In the genomic region with DNA sequence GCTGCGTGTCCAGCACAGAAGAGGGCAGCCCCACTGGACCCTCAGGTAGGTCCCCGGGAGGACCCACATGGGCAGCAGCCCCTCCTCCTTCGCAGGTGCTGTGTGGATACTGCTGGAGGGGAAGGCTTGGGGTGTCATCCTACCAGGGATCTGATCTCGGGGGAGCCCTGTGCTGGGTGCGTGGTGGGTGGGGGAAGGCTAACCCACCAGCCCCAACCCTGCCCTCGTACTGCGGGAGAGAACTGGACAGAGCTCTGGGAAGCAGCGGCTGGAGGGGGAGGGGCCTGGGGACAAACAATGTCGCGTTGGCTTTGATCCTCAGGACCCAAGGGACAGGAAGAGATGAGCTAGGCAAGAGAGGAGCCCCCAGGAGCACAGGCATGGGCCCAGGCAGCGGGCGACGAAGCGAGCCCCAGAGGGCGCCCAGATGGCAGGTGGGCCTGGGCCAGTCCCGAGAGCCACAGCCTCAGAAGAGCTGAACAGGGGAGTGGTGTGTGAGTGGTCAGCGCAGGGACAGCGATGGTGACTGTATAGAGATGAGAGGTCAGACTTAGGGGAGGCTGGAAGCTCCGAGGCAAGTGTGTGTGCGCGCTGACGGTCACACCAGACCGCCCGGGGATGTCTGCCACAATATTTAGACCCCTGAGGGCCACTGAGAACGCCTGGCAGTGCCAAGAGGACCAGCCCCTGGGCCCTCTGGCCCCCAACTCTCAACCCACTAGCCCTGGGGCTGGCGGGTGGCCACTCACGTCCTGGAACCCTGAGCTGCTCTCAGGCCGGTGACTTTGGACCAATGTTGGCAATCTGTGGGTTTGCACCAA, we compare ENCODE assay signal across 8 cellular contexts. TPM values are rescaled to one million over a fixed set of nuclear protein-coding genes. Genes with fewer than 3 reads are reported as not detected.
DNase-seq lines count a peak whose midpoint lies in the region; ATAC-seq and TF ChIP-seq lines count a peak whose summit lies in the region.

No MANE protein-coding gene starts in this region.

- H3K27ac ChIP-seq in adrenal gland = peak overlapping the region in 4 of 5 donors; percentile 92 to 100 (median 95)
- H3K27ac ChIP-seq in suprapubic skin = peak overlapping the region; percentile 99

- intact Hi-C loops in adrenal gland (cut with DNase I) = no loop called here
- intact Hi-C loops in left colon (cut with DNase I, micrococcal nuclease) = no loop called here

- DNase-seq in NCI-H82 (lab: John Stamatoyannopoulos, UW) (peak; percentile 13), NCI-H82 treated with DMSO at 0.1 percent for 48 hours (lab: John Stamatoyannopoulos, UW; ENCODE audit: unreplicated experiment) (no peak), adrenal gland (peak in 5 of 7 donors; percentile 30 to 65 (median 50)), left colon (peak; percentile 40 to 42), suprapubic skin (ENCODE audit: low spot score in 2 of 2) (peak in 1 of 2 donors; percentile 70), iPS-NIHi7 (ENCODE audit: extremely low spot score) (no peak)
- DNase-seq in stimulated activated CD4-positive, alpha-beta T cell treated with anti-CD3 and anti-CD28 coated beads, Interleukin-4, amount 100 ng/mL, for 24 hours = no peak

- ATAC-seq in left colon (no peak), HG03097 (IDR thresholded peaks at IDR 0.05; ENCODE audit: low FRiP score, unreplicated experiment) (no peak)

- H3K4me1 ChIP-seq in adrenal gland (replicated peaks in 1 of 2) = peaks cover 21 to 30% of the 10 kb centered on the region in 2 donors
- peaks cover 62% of the 10 kb centered on the region for H3K4me1 ChIP-seq in suprapubic skin

- TF ChIP-seq EP300 in suprapubic skin (IDR thresholded peaks at IDR 0.05) = no peak

- H3K27me3 ChIP-seq in adrenal gland (no peaks in the 10 kb centered on the region), suprapubic skin (no peaks in the 10 kb centered on the region)

- TF ChIP-seq CTCF in adrenal gland (IDR thresholded peaks at IDR 0.05) (no peak), suprapubic skin (IDR thresholded peaks at IDR 0.05) (no peak)

- H3K9me3 ChIP-seq in adrenal gland (replicated peaks in 1 of 3) (no peaks in the 10 kb centered on the region), suprapubic skin (no peaks in the 10 kb centered on the region)

- H3K4me3 ChIP-seq in adrenal gland = peak overlapping the region in 1 of 4 donors; percentile 99
- H3K4me3 ChIP-seq in suprapubic skin = peak overlapping the region; percentile 97

- H3K36me3 ChIP-seq in adrenal gland (replicated peaks in 1 of 2) (peaks cover 0 to 17% of the 10 kb centered on the region in 2 donors), suprapubic skin (peaks cover 26% of the 10 kb centered on the region)

- no peak for TF ChIP-seq POLR2A in adrenal gland (IDR thresholded peaks at IDR 0.05)
- TF ChIP-seq POLR2A in suprapubic skin (IDR thresholded peaks at IDR 0.05) = no peak

- WGBS in adrenal gland, 4 donors = 76 to 90% (median 84%) methylated on average over 12 to 28 of the region's 28 CpGs
- 73% methylated on average over 16 of the region's 28 CpGs for WGBS in suprapubic skin

RNA-seq across cellular contexts. Expression of a gene that starts 1.4 kb away (rescaled TPM):
- 10 to 100 TPM; 40.7 to 99.2 (median 58.7) TPM for total RNA-seq in adrenal gland
- polyA plus RNA-seq in adrenal gland = 10 to 100 TPM in 2 of 3 donors, 1 to 10 TPM in 1; 7.2 to 70.0 (median 42.0) TPM
- total RNA-seq in left colon = 100 to 1,000 TPM in 1 of 2 donors, 10 to 100 TPM in 1; 45.6 to 201 TPM
- 100 to 1,000 TPM; 103 to 202 (median 143) TPM for total RNA-seq in suprapubic skin

RNA-seq across cellular contexts. Expression of a gene that starts 40.7 kb away (rescaled TPM):
- total RNA-seq in adrenal gland (10 to 100 TPM; 24.0 to 63.4 (median 47.0) TPM), left colon (10 to 100 TPM; 36.7 to 53.8 TPM), suprapubic skin (10 to 100 TPM in 3 of 4 donors, 1 to 10 TPM in 1; 9.3 to 29.4 (median 21.5) TPM)
- 10 to 100 TPM; 14.5 to 28.1 (median 23.0) TPM for polyA plus RNA-seq in adrenal gland

RNA-seq across cellular contexts. Expression of a gene that starts 40.9 kb away (rescaled TPM):
- total RNA-seq in adrenal gland (10 to 100 TPM; 16.2 to 33.6 (median 24.9) TPM), left colon (10 to 100 TPM; 22.8 to 27.9 TPM), suprapubic skin (10 to 100 TPM; 13.2 to 23.8 (median 16.8) TPM)
- polyA plus RNA-seq in adrenal gland = 10 to 100 TPM in 2 of 3 donors, 1 to 10 TPM in 1; 6.4 to 11.6 (median 11.3) TPM

RNA-seq across cellular contexts. Expression of a gene that starts 53.4 kb away (rescaled TPM):
- total RNA-seq in adrenal gland = not detected
- polyA plus RNA-seq in adrenal gland = not detected
- under 1 TPM; 0.17 to 0.31 TPM for total RNA-seq in left colon
- not detected for total RNA-seq in suprapubic skin

Comparison
In these comparisons a context has a peak if more than half of its experiments do, and no peak if none do; other contexts are left out.
1. DNase-seq: peak in NCI-H82 (single experiment), adrenal gland (5 of 7) and left colon (2 of 2); none in NCI-H82 treated with DMSO at 0.1 percent for 48 hours (single experiment), stimulated activated CD4-positive, alpha-beta T cell treated with anti-CD3 and anti-CD28 coated beads, Interleukin-4, amount 100 ng/mL, for 24 hours (single experiment) and iPS-NIHi7 (single experiment).